ENCODE assay signal across 29 cellular contexts in genomic region chr21:29793712-29794111, GRCh38.
"Had no signal": no experiment of that assay in that cellular context is flagged by ENCODE, and none has a peak within 500 bp of the region (broad histone marks: within the 10 kb centered on the region; RNA-seq: fewer than 3 reads in every experiment).

No MANE protein-coding gene starts in this region.

- H3K4me3 Mint-ChIP-seq: naive thymus-derived CD8-positive, alpha-beta T cell; natural killer cell treated with Interleukin-12 subunit alpha and Interleukin-12 subunit beta and Interleukin-15 and Interleukin-18, amount 100 ng/mL, for 72 hours; nephron progenitor cell; neural crest cell; stimulated activated effector memory CD8-positive, alpha-beta T cell treated with anti-CD3 and anti-CD28 coated beads, Interleukin-12 subunit alpha, Interleukin-12 subunit beta, amount 100 ng/mL, for 72 hours; stimulated activated naive B cell treated with anti-CD40 and anti-IgM and Interleukin-4, amounts not matched to agents 10 μg/mL and 1 μg/mL and 100 μg/mL, for 72 hours; stimulated activated naive CD8-positive, alpha-beta T cell treated with anti-CD3 and anti-CD28 coated beads, Interleukin-15, Interleukin-2, amounts not matched to agents 100 ng/mL and 50 ng/mL, for 24 hours had no signal

- H3K79me2 ChIP-seq: parathyroid adenoma had no signal

- H3K36me3 Mint-ChIP-seq: naive thymus-derived CD8-positive, alpha-beta T cell; natural killer cell treated with Interleukin-12 subunit alpha and Interleukin-12 subunit beta and Interleukin-15 and Interleukin-18, amount 100 ng/mL, for 72 hours; stimulated activated effector memory CD8-positive, alpha-beta T cell treated with anti-CD3 and anti-CD28 coated beads, Interleukin-12 subunit alpha, Interleukin-12 subunit beta, amount 100 ng/mL, for 72 hours; stimulated activated naive B cell treated with anti-CD40 and anti-IgM and Interleukin-4, amounts not matched to agents 10 μg/mL and 1 μg/mL and 100 μg/mL, for 72 hours had no signal

- H3K27ac Mint-ChIP-seq: naive thymus-derived CD8-positive, alpha-beta T cell; natural killer cell treated with Interleukin-12 subunit alpha and Interleukin-12 subunit beta and Interleukin-15 and Interleukin-18, amount 100 ng/mL, for 72 hours; nephron progenitor cell; progenitor cell of endocrine pancreas; stimulated activated effector memory CD8-positive, alpha-beta T cell treated with anti-CD3 and anti-CD28 coated beads, Interleukin-12 subunit alpha, Interleukin-12 subunit beta, amount 100 ng/mL, for 72 hours; stimulated activated naive B cell treated with anti-CD40 and anti-IgM and Interleukin-4, amounts not matched to agents 10 μg/mL and 1 μg/mL and 100 μg/mL, for 72 hours; stimulated activated naive CD8-positive, alpha-beta T cell treated with anti-CD3 and anti-CD28 coated beads, Interleukin-15, Interleukin-2, amounts not matched to agents 100 ng/mL and 50 ng/mL, for 24 hours had no signal

- H3K4me3 ChIP-seq: ovary, psoas muscle, right lobe of liver, sigmoid colon, stomach, thoracic aorta, thyroid gland, tibial nerve, upper lobe of left lung, vagina had no signal

- FAIRE-seq: small intestine had no signal

- H3K9me3 Mint-ChIP-seq: naive thymus-derived CD8-positive, alpha-beta T cell; nephron progenitor cell; neural crest cell; stimulated activated naive B cell treated with anti-CD40 and anti-IgM and Interleukin-4, amounts not matched to agents 10 μg/mL and 1 μg/mL and 100 μg/mL, for 72 hours; stimulated activated naive CD8-positive, alpha-beta T cell treated with anti-CD3 and anti-CD28 coated beads, Interleukin-15, Interleukin-2, amounts not matched to agents 100 ng/mL and 50 ng/mL, for 24 hours had no signal

- H3K4me1 Mint-ChIP-seq: naive thymus-derived CD8-positive, alpha-beta T cell; stimulated activated effector memory CD8-positive, alpha-beta T cell treated with anti-CD3 and anti-CD28 coated beads, Interleukin-12 subunit alpha, Interleukin-12 subunit beta, amount 100 ng/mL, for 72 hours; stimulated activated naive B cell treated with anti-CD40 and anti-IgM and Interleukin-4, amounts not matched to agents 10 μg/mL and 1 μg/mL and 100 μg/mL, for 72 hours had no signal

- H3K9ac ChIP-seq: parathyroid adenoma had no signal

- H3K9me3 ChIP-seq: ovary, psoas muscle, right lobe of liver, sigmoid colon, stomach, thoracic aorta, thyroid gland, tibial nerve, upper lobe of left lung, vagina had no signal

- H3K27me3 Mint-ChIP-seq: natural killer cell treated with Interleukin-12 subunit alpha and Interleukin-12 subunit beta and Interleukin-15 and Interleukin-18, amount 100 ng/mL, for 72 hours; stimulated activated naive B cell treated with anti-CD40 and anti-IgM and Interleukin-4, amounts not matched to agents 10 μg/mL and 1 μg/mL and 100 μg/mL, for 72 hours; stimulated activated naive CD8-positive, alpha-beta T cell treated with anti-CD3 and anti-CD28 coated beads, Interleukin-15, Interleukin-2, amounts not matched to agents 100 ng/mL and 50 ng/mL, for 24 hours had no signal

- ATAC-seq: naive thymus-derived CD8-positive, alpha-beta T cell; natural killer cell treated with Interleukin-12 subunit alpha and Interleukin-12 subunit beta and Interleukin-15 and Interleukin-18, amount 100 ng/mL, for 72 hours; psoas muscle; right cardiac atrium; stimulated activated effector memory CD8-positive, alpha-beta T cell treated with anti-CD3 and anti-CD28 coated beads, Interleukin-12 subunit alpha, Interleukin-12 subunit beta, amount 100 ng/mL, for 72 hours; stimulated activated naive B cell treated with anti-CD40 and anti-IgM and Interleukin-4, amounts not matched to agents 10 μg/mL and 1 μg/mL and 100 μg/mL, for 72 hours had no signal

- H3K4me1 ChIP-seq: parathyroid adenoma, psoas muscle, sigmoid colon, stomach, thyroid gland, tibial nerve, upper lobe of left lung, vagina had no signal

- H2AFZ ChIP-seq: parathyroid adenoma had no signal

- DNase-seq: naive thymus-derived CD8-positive, alpha-beta T cell; nephron progenitor cell; occipital lobe; ovary; posterior cingulate gyrus; psoas muscle; right cardiac atrium; right lobe of liver; sigmoid colon; small intestine; stimulated activated CD4-positive, alpha-beta T cell treated with anti-CD3 and anti-CD28 coated beads, Interleukin-15, amount 100 ng/mL, for 24 hours; stimulated activated CD4-positive, alpha-beta T cell treated with anti-CD3 and anti-CD28 coated beads, Interleukin-2, amount 100 ng/mL, for 24 hours; stimulated activated CD4-positive, alpha-beta T cell treated with anti-CD3 and anti-CD28 coated beads, Interleukin-2, amount 100 ng/mL, for 48 hours; stimulated activated CD4-positive, alpha-beta T cell treated with anti-CD3 and anti-CD28 coated beads, Interleukin-4, amount 100 ng/mL, for 24 hours; stimulated activated naive B cell treated with anti-CD40 and anti-IgM and Interleukin-4, amounts not matched to agents 10 μg/mL and 1 μg/mL and 100 μg/mL, for 72 hours; stimulated activated naive CD4-positive, alpha-beta T cell treated with Interleukin-2 at 50 U/mL for 16 hours; stomach; thyroid gland; trophoblast cell; upper lobe of left lung had no signal

- H3K36me3 ChIP-seq: ovary, right lobe of liver, sigmoid colon, stomach, thoracic aorta, thyroid gland, tibial nerve, upper lobe of left lung, vagina had no signal

- H3K27me3 ChIP-seq: ovary, right lobe of liver, sigmoid colon, stomach, thyroid gland, tibial nerve, upper lobe of left lung, vagina had no signal

- H3K27ac ChIP-seq: ovary, parathyroid adenoma, psoas muscle, right lobe of liver, sigmoid colon, stomach, thoracic aorta, thyroid gland, tibial nerve, upper lobe of left lung, vagina had no signal
